Comparison of ENCODE assay signal across 1 cellular context in the genomic region with DNA sequence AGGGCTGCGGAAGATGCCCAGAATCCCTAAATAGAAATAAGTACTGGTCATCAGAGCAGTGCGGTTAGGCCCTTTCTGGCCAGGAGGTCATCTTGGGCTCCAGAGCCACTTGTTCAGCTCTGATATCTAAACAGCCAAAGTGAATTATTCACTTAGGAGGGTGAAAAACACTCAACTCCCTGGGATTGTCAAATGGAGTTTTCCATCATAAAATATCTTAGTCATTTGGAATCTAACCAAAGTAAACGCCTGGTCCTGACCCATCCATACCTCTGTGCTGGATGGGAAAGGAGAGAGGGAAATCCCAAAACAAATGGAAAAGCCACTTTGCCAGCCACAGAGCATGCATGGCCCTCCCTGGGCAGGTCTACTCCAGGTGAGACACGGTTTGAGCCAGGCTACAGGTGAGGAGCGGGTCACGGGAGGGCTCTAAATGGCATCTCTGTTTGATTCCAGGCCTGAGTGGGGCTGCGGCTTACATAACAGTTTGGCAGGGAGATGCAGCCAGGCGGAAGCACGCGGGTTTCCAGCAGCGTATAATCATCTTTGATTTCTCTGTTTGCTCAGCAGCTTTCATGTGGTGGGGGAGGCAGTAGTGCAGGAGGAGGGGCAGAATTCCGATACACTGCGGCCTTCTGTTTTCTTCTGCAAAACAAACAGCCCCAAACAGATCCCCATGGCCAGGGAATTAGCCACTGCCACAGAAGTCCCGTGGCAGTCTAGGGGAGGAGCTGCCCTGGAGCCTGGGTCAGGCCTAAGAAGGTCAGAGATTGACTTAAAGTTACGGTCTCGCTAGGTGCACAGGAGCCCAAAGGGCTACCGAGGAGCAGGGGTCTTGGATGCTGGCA.
TF ChIP-seq lines count a peak whose summit lies in the region.

No MANE protein-coding gene starts in this region.

TF ChIP-seq in WTC11, 78 proteins besides CTCF, POLR2A, EP300 and RAD21 (continued from another document):
- no peak for TF ChIP-seq STAT6 (CRISPR knock-in tag; conservative IDR thresholded peaks at IDR 0.05; ENCODE audit: low read depth)
- TF ChIP-seq TP53 (CRISPR knock-in tag; IDR thresholded peaks at IDR 0.05), result no peak
- no peak for TF ChIP-seq ZMAT4 (CRISPR knock-in tag; IDR thresholded peaks at IDR 0.05)
- TF ChIP-seq FOXK1 (CRISPR knock-in tag; IDR thresholded peaks at IDR 0.05), result no peak
- TF ChIP-seq TEAD1 (CRISPR knock-in tag; IDR thresholded peaks at IDR 0.05), result no peak
- TF ChIP-seq GRHL2 (CRISPR knock-in tag; IDR thresholded peaks at IDR 0.05; ENCODE audit: insufficient replicate concordance, severe bottlenecking), result no peak
- TF ChIP-seq HMGA2 (CRISPR knock-in tag; IDR thresholded peaks at IDR 0.05), result no peak
